Comparison of ENCODE assay signal across 1 cellular context in genomic region chr9:130286781-130287428, GRCh38.
TF ChIP-seq lines count a peak whose summit lies in the region.

No MANE protein-coding gene starts in this region.

TF ChIP-seq in WTC11, 78 proteins besides CTCF, POLR2A, EP300 and RAD21 (continued from another document):
- no peak for TF ChIP-seq FOXP4 (CRISPR knock-in tag; IDR thresholded peaks at IDR 0.05)
- no peak for TF ChIP-seq ZBTB21 (CRISPR knock-in tag; IDR thresholded peaks at IDR 0.05; ENCODE audit: borderline replicate concordance)
- TF ChIP-seq NFATC4 (CRISPR knock-in tag; IDR thresholded peaks at IDR 0.05) = no peak
- TF ChIP-seq ATF1 (CRISPR knock-in tag; IDR thresholded peaks at IDR 0.05) = no peak
